Comparison of ENCODE assay signal across 8 cellular contexts in the genomic region with DNA sequence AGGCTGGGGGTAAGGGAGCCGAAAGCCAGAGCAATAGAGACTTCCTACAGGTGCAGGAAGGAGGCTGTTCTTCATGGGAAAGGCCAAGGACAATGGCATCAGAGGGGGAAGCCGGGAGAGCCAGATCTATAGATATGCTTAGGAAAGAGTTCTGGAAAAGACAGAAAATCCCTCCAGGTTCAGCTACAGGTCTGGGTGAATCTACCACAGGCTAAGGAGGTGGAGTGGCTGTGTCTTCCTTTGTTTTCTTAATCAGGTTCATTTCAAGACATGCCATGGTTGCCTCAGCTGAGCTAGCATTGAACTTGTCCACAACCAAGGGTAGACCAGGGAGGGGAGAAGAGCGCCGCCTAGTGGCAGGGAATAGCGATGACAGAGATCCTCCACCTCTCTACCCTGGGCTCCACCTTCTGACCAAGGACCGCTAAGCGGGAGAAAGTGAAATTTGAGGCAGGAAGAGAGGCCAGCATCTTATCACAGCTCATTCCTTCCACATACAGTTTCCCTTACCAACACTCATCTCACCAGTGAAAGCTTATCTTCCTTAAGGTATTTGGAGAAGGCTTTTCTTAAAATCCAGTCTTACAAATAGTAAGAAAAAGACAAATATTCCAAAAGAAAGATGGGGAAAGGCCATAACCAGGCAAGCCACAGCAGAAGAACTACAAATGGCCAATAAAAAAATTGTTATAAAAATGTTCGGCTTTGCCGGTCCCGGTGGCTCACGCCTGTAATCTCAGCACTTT.
DNase-seq lines count a peak whose midpoint lies in the region; ATAC-seq and TF ChIP-seq lines count a peak whose summit lies in the region.

No MANE protein-coding gene starts in this region.

- no peak overlapping the region for H2BK20ac ChIP-seq in IMR-90 (ENCODE audit: low read depth, low read length)

- in situ Hi-C loops in IMR-90 (cut with MboI; ENCODE audit: low sequenced_read_pairs) = no loop called here

- no peaks in the 10 kb centered on the region for H3K79me1 ChIP-seq in IMR-90 (ENCODE audit: low read depth in 1 of 2, low read length in 2 of 2)

- H3K14ac ChIP-seq in IMR-90 (replicated peaks; ENCODE audit: low read depth, low read length) = no peak overlapping the region

- DNase-seq in AG10803 (ENCODE audit: low read depth) (peak; percentile 45), IMR-90 (peak; percentile 18), colonic mucosa (peak; percentile 36), natural killer cell (peak; percentile 29), omental fat pad (ENCODE audit: low spot score) (no peak)
- DNase-seq in effector CD8-positive, alpha-beta T cell (lab: John Stamatoyannopoulos, UW) = no peak

- no peak overlapping the region for H2AK9ac ChIP-seq in IMR-90 (replicated peaks; ENCODE audit: low read depth, low read length, poor library complexity)

- dilution Hi-C loops in IMR-90 (cut with HindIII; ENCODE audit: low sequenced_read_pairs, unreplicated experiment) = no loop called here

- no peak overlapping the region for H3K23ac ChIP-seq in IMR-90 (ENCODE audit: low read depth, low read length)

- peak overlapping the region in 1 of 2 donors; percentile 10 for H3K27ac Mint-ChIP-seq in natural killer cell

- no peaks in the 10 kb centered on the region for H3K9me2 ChIP-seq in SU-DHL-6 (replicated peaks; ENCODE audit: insufficient read depth, low read length)

- H3K27me3 Mint-ChIP-seq in natural killer cell (ENCODE audit: low read depth in 2 of 2) = peaks cover 7% of the 10 kb centered on the region in 2 donors

- H3K4me1 Mint-ChIP-seq in natural killer cell = peaks cover 5 to 6% of the 10 kb centered on the region in 2 donors

- H3K18ac ChIP-seq in IMR-90 (ENCODE audit: low read depth, low read length) = no peak overlapping the region

- TF ChIP-seq RAD21 in IMR-90 (IDR thresholded peaks at IDR 0.05; ENCODE audit: low read length) = peak; percentile 44

- H2BK120ac ChIP-seq in IMR-90 (ENCODE audit: low read depth, low read length) = no peak overlapping the region

- no peak overlapping the region for H4K8ac ChIP-seq in IMR-90 (ENCODE audit: low read depth in 2 of 2, low read length in 2 of 2)

- H4K20me1 ChIP-seq in IMR-90 (ENCODE audit: insufficient read depth, low read length) (no peaks in the 10 kb centered on the region), SU-DHL-6 (ENCODE audit: low read depth, low read length) (no peaks in the 10 kb centered on the region)

- ATAC-seq in GM18502 (IDR thresholded peaks at IDR 0.05; ENCODE audit: poor library complexity, unreplicated experiment) (peak; percentile 76), IMR-90 (ENCODE audit: low read depth) (peak; percentile 40; the same call in 1 of the 2 replicates), natural killer cell (peak; percentile 50 to 65 (median 64)), omental fat pad (ENCODE audit: low FRiP score) (no peak)

- no peak overlapping the region for H4K5ac ChIP-seq in IMR-90 (ENCODE audit: low read depth, low read length)

- H3K4ac ChIP-seq in IMR-90 (ENCODE audit: low read depth, low read length) = no peak overlapping the region

- H3K4me1 ChIP-seq in IMR-90 (ENCODE audit: control insufficient read depth, insufficient read depth, low read length) (no peaks in the 10 kb centered on the region), colonic mucosa (no peaks in the 10 kb centered on the region)

- intact Hi-C loops in IMR-90 (cut with micrococcal nuclease) = no loop called here
- intact Hi-C loops in colonic mucosa (cut with DNase I) = no loop called here
- intact Hi-C loops in natural killer cell (cut with micrococcal nuclease) = no loop called here

- no TSS peak for BruUV-seq in IMR-90 (replicated peaks; lab: Mats Ljungman, UMichigan)

- H3K9ac ChIP-seq in IMR-90 (ENCODE audit: low read depth, low read length) (no peak overlapping the region), SU-DHL-6 (ENCODE audit: low read length) (no peak overlapping the region), colonic mucosa (ENCODE audit: low read depth in 2 of 2, low read length in 2 of 2) (no peak overlapping the region)

- H2AFZ ChIP-seq in IMR-90 (replicated peaks; ENCODE audit: low read length, poor library complexity) = no peak overlapping the region
- no peak overlapping the region for H2AFZ ChIP-seq in SU-DHL-6 (ENCODE audit: low read depth, low read length, severe bottlenecking)

- no peaks in the 10 kb centered on the region for H3K79me2 ChIP-seq in SU-DHL-6 (ENCODE audit: insufficient read depth, low read length)

- POLR2A ChIA-PET in IMR-90 (lab: Charles Lee; ENCODE audit: unreplicated experiment) = no interaction called here

- H3F3A ChIP-seq in SU-DHL-6 (ENCODE audit: insufficient read depth) = no peaks in the 10 kb centered on the region

- H3K36me3 ChIP-seq in IMR-90 (ENCODE audit: control insufficient read depth, insufficient read depth, low read length) (no peaks in the 10 kb centered on the region), SU-DHL-6 (ENCODE audit: low read length) (no peaks in the 10 kb centered on the region), colonic mucosa (no peaks in the 10 kb centered on the region)

- H3K4me3 ChIP-seq in AG10803 (ENCODE audit: low read length) (no peak overlapping the region), IMR-90 (ENCODE audit: insufficient read depth, low read depth, low read length) (no peak overlapping the region), SU-DHL-6 (ENCODE audit: insufficient read depth, low read length, poor library complexity, severe bottlenecking) (no peak overlapping the region), colonic mucosa (no peak overlapping the region)

- no peak overlapping the region for H2AK5ac ChIP-seq in IMR-90 (ENCODE audit: low read depth, low read length)

- H3K56ac ChIP-seq in IMR-90 (ENCODE audit: extremely low read depth, insufficient read depth, low read length) = no peak overlapping the region

- H3K27ac ChIP-seq in IMR-90 (ENCODE audit: insufficient read depth, low read length) (no peak overlapping the region), SU-DHL-6 (ENCODE audit: low read depth, low read length) (no peak overlapping the region), colonic mucosa (no peak overlapping the region)

- WGBS in IMR-90 (ENCODE audit: extremely low coverage in 2 of 2, insufficient read length in 1 of 2), 2 experiments = 100% methylated on average over 1 of the region's 11 CpGs; no CpG with 5 or more reads in 1 of the 2 experiments

- H3K36me3 Mint-ChIP-seq in natural killer cell = no peaks in the 10 kb centered on the region

- H3K9me1 ChIP-seq in IMR-90 (ENCODE audit: insufficient read depth, low read length) = no peaks in the 10 kb centered on the region

- no peaks in the 10 kb centered on the region for H3K9me3 ChIP-seq in IMR-90 (ENCODE audit: control insufficient read depth, insufficient read depth, low read length)
- H3K9me3 ChIP-seq in SU-DHL-6 (ENCODE audit: insufficient read depth, low read length) = no peaks in the 10 kb centered on the region
- no peaks in the 10 kb centered on the region for H3K9me3 ChIP-seq in colonic mucosa

- H3K4me2 ChIP-seq in IMR-90 (ENCODE audit: low read depth, low read length) (no peak overlapping the region), SU-DHL-6 (ENCODE audit: low read depth, low read length, poor library complexity, severe bottlenecking) (no peak overlapping the region)

- TF ChIP-seq POLR2A in IMR-90 (IDR thresholded peaks at IDR 0.05; ENCODE audit: low read depth, low read length) = no peak

- no peak overlapping the region for H2BK15ac ChIP-seq in IMR-90 (ENCODE audit: low read depth, low read length)

- TF ChIP-seq CTCF in AG10803 (conservative IDR thresholded peaks at IDR 0.05; ENCODE audit: low read length) = peak; percentile 73
- TF ChIP-seq CTCF in IMR-90 (conservative IDR thresholded peaks at IDR 0.05; ENCODE audit: low read depth, low read length) = peak; percentile 57
- peak; percentile 70 for TF ChIP-seq CTCF in SU-DHL-6 (IDR thresholded peaks at IDR 0.05; ENCODE audit: insufficient read depth, low read length, poor library complexity, severe bottlenecking)
- TF ChIP-seq CTCF in colonic mucosa (IDR thresholded peaks at IDR 0.05) = peak; percentile 19
- TF ChIP-seq CTCF in natural killer cell (IDR thresholded peaks at IDR 0.05) = peak; percentile 13
- no peak for TF ChIP-seq CTCF in omental fat pad (IDR thresholded peaks at IDR 0.05)

- no peak overlapping the region for H3K4me3 Mint-ChIP-seq in natural killer cell

- CTCF ChIA-PET in IMR-90 (lab: Yijun Ruan, JAX) = interaction anchor here (0.5 to 1.0 kb wide), 2 partner anchors 9 to 15 kb away, joined by 3 read pairs; no protein-coding TSS in a partner anchor

- H4K91ac ChIP-seq in IMR-90 (ENCODE audit: insufficient read depth, low read depth, low read length) = no peak overlapping the region

- H3K27me3 ChIP-seq in IMR-90 (ENCODE audit: control insufficient read depth, insufficient read depth, low read length) (peaks cover 21% of the 10 kb centered on the region), SU-DHL-6 (ENCODE audit: low read length) (no peaks in the 10 kb centered on the region), colonic mucosa (no peaks in the 10 kb centered on the region)

- H2BK5ac ChIP-seq in IMR-90 (ENCODE audit: low read depth, low read length, poor library complexity, severe bottlenecking) = no peak overlapping the region

- H3K9me3 Mint-ChIP-seq in natural killer cell = no peaks in the 10 kb centered on the region

TF ChIP-seq in IMR-90, 13 proteins besides CTCF, POLR2A, EP300 and RAD21:
- TF ChIP-seq SMC3 (IDR thresholded peaks at IDR 0.05; ENCODE audit: low read depth, low read length) = peak; percentile 21; the same call in 1 of the 2 replicates
- TF ChIP-seq CHD1 (IDR thresholded peaks at IDR 0.05; ENCODE audit: low read depth, low read length) = no peak

Comparison
In these comparisons a context has a peak if more than half of its experiments do, and no peak if none do; other contexts are left out.
1. DNase-seq: peak in AG10803 (single experiment), IMR-90 (single experiment), colonic mucosa (single experiment) and natural killer cell (single experiment); none in effector CD8-positive, alpha-beta T cell (single experiment) and omental fat pad (single experiment).
2. CTCF ChIP-seq: peak in AG10803 (single experiment), IMR-90 (single experiment), SU-DHL-6 (single experiment), colonic mucosa (single experiment) and natural killer cell (single experiment); none in omental fat pad (0 of 3).